9 cellular contexts compared by ENCODE assay signal in the genomic region with DNA sequence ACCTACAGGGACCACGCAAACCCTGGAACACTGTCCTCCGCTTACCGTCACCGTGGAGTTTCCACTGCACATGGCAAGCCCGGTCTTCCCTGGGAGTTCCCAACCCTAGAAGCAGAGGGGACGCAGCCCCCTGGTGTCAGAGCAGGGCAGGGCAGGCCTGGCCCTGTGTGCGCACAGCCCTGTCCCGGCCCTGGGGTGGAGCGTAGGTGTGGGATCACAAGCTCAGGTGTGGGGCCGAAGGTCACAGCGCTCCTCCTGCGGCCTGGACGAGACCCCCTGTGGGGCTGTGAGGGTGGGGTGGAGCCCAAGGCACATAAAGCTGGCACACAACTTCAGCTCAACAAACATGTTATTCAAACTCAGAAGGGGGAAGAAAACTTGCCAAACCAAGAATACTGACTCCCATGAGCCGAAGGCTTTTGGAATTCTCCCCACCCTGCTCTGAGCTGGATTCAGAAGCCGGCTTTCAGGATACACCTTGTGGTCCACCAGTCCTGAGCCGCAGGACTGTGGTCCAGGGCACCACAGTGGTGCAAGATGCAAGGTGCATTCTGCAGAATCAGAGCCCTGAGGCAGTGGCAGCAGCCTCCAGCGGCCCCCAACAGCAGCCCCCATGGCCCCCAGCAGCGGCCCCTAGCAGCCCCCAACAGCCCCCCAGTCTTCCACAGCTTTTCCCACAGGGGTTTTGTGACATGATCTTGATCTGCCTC. TPM values are rescaled to one million over a fixed set of nuclear protein-coding genes. Genes with fewer than 3 reads are reported as not detected.
DNase-seq lines count a peak whose midpoint lies in the region; ATAC-seq and TF ChIP-seq lines count a peak whose summit lies in the region.
"Had no signal": no experiment of that assay in that cellular context is flagged by ENCODE, and none has a peak within 500 bp of the region (broad histone marks: within the 10 kb centered on the region; RNA-seq: fewer than 3 reads in every experiment).

No MANE protein-coding gene starts in this region.

- peak; percentile 33 to 67 (median 52) for TF ChIP-seq CTCF in heart left ventricle (IDR thresholded peaks at IDR 0.05)

- WGBS in heart left ventricle, 4 donors, result 43 to 50% (median 47%) methylated on average over 16 to 18 of the region's 18 CpGs

- no peak overlapping the region for H3K4me3 ChIP-seq in heart left ventricle
- H3K4me3 ChIP-seq: thyroid gland had no signal

- no peak for TF ChIP-seq POLR2A in heart left ventricle (IDR thresholded peaks at IDR 0.05)

- H3K9me3 ChIP-seq in heart left ventricle, result no peaks in the 10 kb centered on the region
- H3K9me3 ChIP-seq: thyroid gland had no signal

- peaks cover 0 to 15% (median 0%) of the 10 kb centered on the region in 9 donors for H3K27me3 ChIP-seq in heart left ventricle
- H3K27me3 ChIP-seq: thyroid gland had no signal

- intact Hi-C loops in heart left ventricle (cut with DNase I), result loop anchor here in 1 of 10 donors (10.0 kb wide), 1 partner anchor 106 kb away; a partner anchor contains a TSS

- H3K27ac ChIP-seq in heart left ventricle (no peak overlapping the region), substantia nigra (ENCODE audit: low read depth, low read length, poor library complexity, severe bottlenecking) (no peak overlapping the region)
- H3K27ac ChIP-seq: thyroid gland had no signal

- H3K4me1 ChIP-seq in heart left ventricle, result no peaks in the 10 kb centered on the region
- H3K4me1 ChIP-seq: thyroid gland had no signal

- DNase-seq in activated effector memory CD4-positive, alpha-beta T cell treated with anti-CD3 and anti-CD28 coated beads, Interleukin-2, amount 50 U/mL, for 16 hours, result peak; percentile 80
- DNase-seq in activated effector memory CD4-positive, alpha-beta T cell treated with Interleukin-2 at 50 U/mL for 16 hours, result no peak
- peak; percentile 83 for DNase-seq in NCI-H748 (lab: John Stamatoyannopoulos, UW; ENCODE audit: unreplicated experiment)
- DNase-seq in activated gamma-delta T cell treated with anti-CD3 and anti-CD28 coated beads, Interleukin-2, amount 50 U/mL, for 16 hours (ENCODE audit: low read depth), result peak; percentile 25
- DNase-seq in heart left ventricle, result peak in 1 of 5 donors; percentile 62
- peak; percentile 72 for DNase-seq in stimulated activated CD4-positive, alpha-beta T cell treated with anti-CD3 and anti-CD28 coated beads, Interleukin-15, amount 100 ng/mL, for 24 hours
- DNase-seq in substantia nigra (lab: John Stamatoyannopoulos, UW), result no peak

- no peaks in the 10 kb centered on the region for H3K36me3 ChIP-seq in heart left ventricle
- H3K36me3 ChIP-seq: thyroid gland had no signal

- ATAC-seq in HG02759 (IDR thresholded peaks at IDR 0.05; ENCODE audit: unreplicated experiment) (peak; percentile 73), heart left ventricle (peak; percentile 64 to 86 (median 73))

RNA-seq across cellular contexts. Expression of a gene that starts 11.8 kb away (rescaled TPM):
- total RNA-seq in heart left ventricle, result 10 to 100 TPM; 33.6 to 45.5 (median 42.8) TPM
- 10 to 100 TPM; 20.6 to 45.4 TPM for polyA plus RNA-seq in heart left ventricle

Comparison
In these comparisons a context has a peak if more than half of its experiments do, and no peak if none do; other contexts are left out.
1. DNase-seq: peak in activated effector memory CD4-positive, alpha-beta T cell treated with anti-CD3 and anti-CD28 coated beads, Interleukin-2, amount 50 U/mL, for 16 hours (single experiment), NCI-H748 (single experiment), activated gamma-delta T cell treated with anti-CD3 and anti-CD28 coated beads, Interleukin-2, amount 50 U/mL, for 16 hours (single experiment) and stimulated activated CD4-positive, alpha-beta T cell treated with anti-CD3 and anti-CD28 coated beads, Interleukin-15, amount 100 ng/mL, for 24 hours (single experiment); none in activated effector memory CD4-positive, alpha-beta T cell treated with Interleukin-2 at 50 U/mL for 16 hours (single experiment) and substantia nigra (0 of 49).